ENCODE assay signal across 1 cellular context in genomic region chr1:118201524-118201923, GRCh38.
TF ChIP-seq lines count a peak whose summit lies in the region.

No MANE protein-coding gene starts in this region.

TF ChIP-seq in GM12878, 131 proteins besides CTCF, POLR2A, EP300 and RAD21 (continued from another document):
- TF ChIP-seq ZNF592 (IDR thresholded peaks at IDR 0.05) (no peak), PAX8 (IDR thresholded peaks at IDR 0.05) (no peak), RFX5 (IDR thresholded peaks at IDR 0.05; ENCODE audit: low read depth, low read length) (no peak), TCF3 (IDR thresholded peaks at IDR 0.05; ENCODE audit: borderline replicate concordance, insufficient read depth, low read depth, low read length) (no peak), NR2F1 (conservative IDR thresholded peaks at IDR 0.05) (no peak), KLF5 (IDR thresholded peaks at IDR 0.05; ENCODE audit: partially characterized antibody) (no peak), IKZF2 (IDR thresholded peaks at IDR 0.05) (0 out of 4 replicates have a peak, but pooled peaks of 1 of the 2 experiments have one; percentile 20), NR2C1 (IDR thresholded peaks at IDR 0.05) (no peak), SREBF2 (IDR thresholded peaks at IDR 0.05; ENCODE audit: low read length) (no peak), PML (IDR thresholded peaks at IDR 0.05; ENCODE audit: low read length) (no peak), ATF2 (IDR thresholded peaks at IDR 0.05; ENCODE audit: low read length) (no peak), SP1 (IDR thresholded peaks at IDR 0.05; ENCODE audit: low read depth, low read length) (no peak), RUNX3 (IDR thresholded peaks at IDR 0.05; ENCODE audit: low read length) (peak; percentile 43; the same call in 1 of the 2 replicates), SMAD5 (IDR thresholded peaks at IDR 0.05; ENCODE audit: low read depth) (no peak)
